Comparison of ENCODE assay signal across 1 cellular context in the genomic region with DNA sequence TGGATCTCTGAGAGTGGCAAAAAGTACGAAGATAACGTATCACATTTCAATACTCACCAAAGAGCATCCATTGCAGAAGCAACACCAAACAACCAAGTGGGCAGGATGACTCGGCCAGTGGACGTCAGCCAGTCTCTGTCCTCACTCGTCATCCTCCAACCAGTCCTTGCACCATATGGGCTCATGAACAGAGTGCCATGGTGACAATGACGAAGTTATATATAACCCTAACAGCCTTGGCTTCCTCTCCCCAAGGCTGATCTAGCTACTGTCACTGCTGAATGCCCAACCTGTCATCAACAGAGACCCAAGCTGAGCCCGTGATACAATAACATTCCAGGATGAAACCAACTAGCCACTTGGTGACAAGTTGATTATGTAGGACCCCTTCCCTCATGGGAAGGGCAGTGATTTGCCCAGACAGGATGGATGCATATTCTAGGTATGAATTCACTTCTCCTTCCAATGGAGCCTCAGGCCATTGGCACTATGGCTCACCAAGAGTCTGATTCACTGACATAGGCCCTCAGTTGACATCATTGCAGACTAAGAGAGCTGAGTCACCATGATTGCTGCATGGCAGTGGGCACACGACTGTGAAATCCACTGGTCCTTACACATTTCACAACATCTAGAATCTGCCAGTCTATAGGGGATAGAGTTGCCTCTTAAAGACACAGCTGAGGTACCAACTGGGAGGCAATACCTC.
TF ChIP-seq lines count a peak whose summit lies in the region.

No MANE protein-coding gene starts in this region.

TF ChIP-seq in A549, 52 proteins besides CTCF, POLR2A, EP300 and RAD21 (continued from another document):
- TF ChIP-seq, protein P1, sequence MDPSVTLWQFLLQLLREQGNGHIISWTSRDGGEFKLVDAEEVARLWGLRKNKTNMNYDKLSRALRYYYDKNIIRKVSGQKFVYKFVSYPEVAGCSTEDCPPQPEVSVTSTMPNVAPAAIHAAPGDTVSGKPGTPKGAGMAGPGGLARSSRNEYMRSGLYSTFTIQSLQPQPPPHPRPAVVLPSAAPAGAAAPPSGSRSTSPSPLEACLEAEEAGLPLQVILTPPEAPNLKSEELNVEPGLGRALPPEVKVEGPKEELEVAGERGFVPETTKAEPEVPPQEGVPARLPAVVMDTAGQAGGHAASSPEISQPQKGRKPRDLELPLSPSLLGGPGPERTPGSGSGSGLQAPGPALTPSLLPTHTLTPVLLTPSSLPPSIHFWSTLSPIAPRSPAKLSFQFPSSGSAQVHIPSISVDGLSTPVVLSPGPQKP (IDR thresholded peaks at IDR 0.05; ENCODE audit: low read depth, low read length): no peak
- TF ChIP-seq JUN (IDR thresholded peaks at IDR 0.05) (peak in 1 of 2 experiments; percentile 61; a peak in 1 of 5 replicates), NFE2L2 (conservative IDR thresholded peaks at IDR 0.05; ENCODE audit: low read length) (peak; percentile 93), MAFK (IDR thresholded peaks at IDR 0.05; ENCODE audit: partially characterized antibody) (peak; percentile 93), TP53 (CRISPR knock-in tag; IDR thresholded peaks at IDR 0.05) (no peak), CBX8 (IDR thresholded peaks at IDR 0.05) (no peak), PHF8 (IDR thresholded peaks at IDR 0.05; ENCODE audit: borderline replicate concordance, low read depth) (no peak), JUNB (IDR thresholded peaks at IDR 0.05) (peak; percentile 77), FOSL2 (IDR thresholded peaks at IDR 0.05) (peak; percentile 56; the same call in 1 of the 2 replicates), FOSL2 (CRISPR knock-in tag; IDR thresholded peaks at IDR 0.05) (peak; percentile 89), CEBPB (IDR thresholded peaks at IDR 0.05) (peak; percentile 81 to 84), CHD2 (IDR thresholded peaks at IDR 0.05; ENCODE audit: low read length, partially characterized antibody) (no peak), RFX5 (IDR thresholded peaks at IDR 0.05) (no peak), ZFP36 (IDR thresholded peaks at IDR 0.05; ENCODE audit: borderline replicate concordance, partially characterized antibody) (no peak), HOXB13 (CRISPR knock-in tag; IDR thresholded peaks at IDR 0.05; ENCODE audit: low read depth) (peak; percentile 55; the same call in 1 of the 2 replicates), ZNF302 (CRISPR knock-in tag; IDR thresholded peaks at IDR 0.05) (no peak)
- TF ChIP-seq, protein P2, sequence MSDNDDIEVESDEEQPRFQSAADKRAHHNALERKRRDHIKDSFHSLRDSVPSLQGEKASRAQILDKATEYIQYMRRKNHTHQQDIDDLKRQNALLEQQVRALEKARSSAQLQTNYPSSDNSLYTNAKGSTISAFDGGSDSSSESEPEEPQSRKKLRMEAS (IDR thresholded peaks at IDR 0.05): peak; percentile 55; the same call in 1 of the 2 replicates
- TF ChIP-seq, protein P3, sequence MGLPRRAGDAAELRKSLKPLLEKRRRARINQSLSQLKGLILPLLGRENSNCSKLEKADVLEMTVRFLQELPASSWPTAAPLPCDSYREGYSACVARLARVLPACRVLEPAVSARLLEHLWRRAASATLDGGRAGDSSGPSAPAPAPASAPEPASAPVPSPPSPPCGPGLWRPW (IDR thresholded peaks at IDR 0.05): 0 out of 2 replicates have a peak, but pooled peaks have one; percentile 14
- TF ChIP-seq, protein P4, sequence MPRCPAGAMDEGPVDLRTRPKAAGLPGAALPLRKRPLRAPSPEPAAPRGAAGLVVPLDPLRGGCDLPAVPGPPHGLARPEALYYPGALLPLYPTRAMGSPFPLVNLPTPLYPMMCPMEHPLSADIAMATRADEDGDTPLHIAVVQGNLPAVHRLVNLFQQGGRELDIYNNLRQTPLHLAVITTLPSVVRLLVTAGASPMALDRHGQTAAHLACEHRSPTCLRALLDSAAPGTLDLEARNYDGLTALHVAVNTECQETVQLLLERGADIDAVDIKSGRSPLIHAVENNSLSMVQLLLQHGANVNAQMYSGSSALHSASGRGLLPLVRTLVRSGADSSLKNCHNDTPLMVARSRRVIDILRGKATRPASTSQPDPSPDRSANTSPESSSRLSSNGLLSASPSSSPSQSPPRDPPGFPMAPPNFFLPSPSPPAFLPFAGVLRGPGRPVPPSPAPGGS (IDR thresholded peaks at IDR 0.05): peak; percentile 54; the same call in 1 of the 3 replicates
